Comparison of ENCODE assay signal across 21 cellular contexts in genomic region chr9:136661641-136662325, GRCh38. TPM values are rescaled to one million over a fixed set of nuclear protein-coding genes. Genes with fewer than 3 reads are reported as not detected.
A peak's percentile ranks its signal among the peaks of the same experiment; 100 is the strongest.
DNase-seq lines count a peak whose midpoint lies in the region; ATAC-seq and TF ChIP-seq lines count a peak whose summit lies in the region.
"Had no signal": no experiment of that assay in that cellular context is flagged by ENCODE, and none has a peak within 500 bp of the region (broad histone marks: within the 10 kb centered on the region; RNA-seq: fewer than 3 reads in every experiment).

No MANE protein-coding gene starts in this region.

- ATAC-seq in GM21619 (IDR thresholded peaks at IDR 0.05; ENCODE audit: unreplicated experiment): no peak
- ATAC-seq: foreskin keratinocyte, HCT116 had no signal

- H3K9ac ChIP-seq in colonic mucosa (ENCODE audit: low read depth in 2 of 2, low read length in 2 of 2): no peak overlapping the region

- in situ Hi-C loops in ACHN (cut with HindIII; ENCODE audit: low pct_ligation_motif_present, low pct_unique_long_range_greater_than_20kb, low sequenced_read_pairs): no loop called here

- peaks cover 7% of the 10 kb centered on the region for H3K4me1 ChIP-seq in CD8-positive, alpha-beta memory T cell (ENCODE audit: insufficient read depth, low read length)
- H3K4me1 ChIP-seq in colonic mucosa: peaks cover 4% of the 10 kb centered on the region
- H3K4me1 ChIP-seq: foreskin keratinocyte had no signal

- CTCF ChIA-PET in CD8-positive, alpha-beta memory T cell (lab: Charles Lee): no interaction called here
- CTCF ChIA-PET in Calu3 (lab: Charles Lee): interaction anchor here (0.5 to 0.6 kb wide), 2 partner anchors 32 to 424 kb away, joined by 3 read pairs; no protein-coding TSS in a partner anchor

- H3K27me3 ChIP-seq in CD8-positive, alpha-beta memory T cell (ENCODE audit: insufficient read depth, low read length, poor library complexity, severe bottlenecking): peaks cover 31% of the 10 kb centered on the region
- H3K27me3 ChIP-seq in colonic mucosa (peaks cover 61% of the 10 kb centered on the region), layer of hippocampus (ENCODE audit: control insufficient read depth, insufficient read depth, low read length) (peaks cover 19% of the 10 kb centered on the region)

- H3K9me3 Mint-ChIP-seq in CD8-positive, alpha-beta memory T cell: peaks cover 0 to 2% (median 0%) of the 10 kb centered on the region in 5 donors
- no peaks in the 10 kb centered on the region for H3K9me3 Mint-ChIP-seq in Calu3 (ENCODE audit: low read depth, unreplicated experiment)
- H3K9me3 Mint-ChIP-seq: activated naive CD4-positive, alpha-beta T cell treated with anti-CD3 and anti-CD28 coated beads, Interleukin-2, amount 10 ng/mL, durations not matched to agents 7 days and 5 days; T-helper 1 cell treated with Interleukin-12 subunit alpha and Interleukin-12 subunit beta and Interleukin-4 antibody, amounts not matched to agents 30 μg/mL and 1 μg/mL, for 36 hours had no signal

- H3K9me3 ChIP-seq in CD8-positive, alpha-beta memory T cell (ENCODE audit: low read length): no peaks in the 10 kb centered on the region
- H3K9me3 ChIP-seq in colonic mucosa: no peaks in the 10 kb centered on the region

- H3K27ac Mint-ChIP-seq in CD8-positive, alpha-beta memory T cell: no peak overlapping the region
- no peak overlapping the region for H3K27ac Mint-ChIP-seq in Calu3 (ENCODE audit: unreplicated experiment)
- H3K27ac Mint-ChIP-seq: activated naive CD4-positive, alpha-beta T cell treated with anti-CD3 and anti-CD28 coated beads, Interleukin-2, amount 10 ng/mL, durations not matched to agents 7 days and 5 days; CD4-positive, alpha-beta memory T cell; T-helper 1 cell treated with Interleukin-12 subunit alpha and Interleukin-12 subunit beta and Interleukin-4 antibody, amounts not matched to agents 30 μg/mL and 1 μg/mL, for 36 hours had no signal

- TF ChIP-seq CTCF in colonic mucosa (IDR thresholded peaks at IDR 0.05) (no peak), Calu3 (IDR thresholded peaks at IDR 0.05; ENCODE audit: unreplicated experiment) (no peak)

- no peaks in the 10 kb centered on the region for H3K36me3 ChIP-seq in CD8-positive, alpha-beta memory T cell (ENCODE audit: insufficient read depth, low read length)
- no peaks in the 10 kb centered on the region for H3K36me3 ChIP-seq in colonic mucosa

- no peak for DNase-seq in CD8-positive, alpha-beta memory T cell
- no peak for DNase-seq in colonic mucosa
- no peak for DNase-seq in ACHN
- no peak for DNase-seq in Calu3
- no peak for DNase-seq in substantia nigra (lab: John Stamatoyannopoulos, UW)
- DNase-seq: activated CD4-positive, alpha-beta T cell treated with anti-CD3 and anti-CD28 coated beads, Interleukin-2, amount 50 U/mL, for 4 hours; activated naive CD4-positive, alpha-beta T cell treated with anti-CD3 and anti-CD28 coated beads, Interleukin-2, amount 10 ng/mL, durations not matched to agents 7 days and 5 days; activated T-cell treated with anti-CD3 and anti-CD28 coated beads for 4 hours; CD4-positive, alpha-beta memory T cell; DMS53; foreskin keratinocyte; NCI-H1417; NCI-H69; small intestine; stimulated activated CD4-positive, alpha-beta T cell treated with anti-CD3 and anti-CD28 coated beads, Interleukin-4, amount 100 ng/mL, for 1 hour had no signal

- H3K27me3 Mint-ChIP-seq in CD8-positive, alpha-beta memory T cell: peaks cover 26 to 32% of the 10 kb centered on the region in 2 donors
- peaks cover 27% of the 10 kb centered on the region for H3K27me3 Mint-ChIP-seq in Calu3 (ENCODE audit: unreplicated experiment)

- H3K27ac ChIP-seq in CD8-positive, alpha-beta memory T cell (ENCODE audit: low read depth, low read length): peak overlapping the region; percentile 79
- H3K27ac ChIP-seq in colonic mucosa: peak overlapping the region; percentile 40
- peak overlapping the region; percentile 30 for H3K27ac ChIP-seq in layer of hippocampus (ENCODE audit: low read depth, low read length)
- peak overlapping the region in 16 of 21 experiments; percentile 12 to 85 (median 68) for H3K27ac ChIP-seq in skin epidermis
- H3K27ac ChIP-seq in substantia nigra (ENCODE audit: low read depth, low read length, poor library complexity, severe bottlenecking): no peak overlapping the region
- H3K27ac ChIP-seq: foreskin keratinocyte, VCaP had no signal

- H3K4me3 Mint-ChIP-seq in CD8-positive, alpha-beta memory T cell: no peak overlapping the region
- no peak overlapping the region for H3K4me3 Mint-ChIP-seq in Calu3 (ENCODE audit: low read depth, unreplicated experiment)
- H3K4me3 Mint-ChIP-seq: activated naive CD4-positive, alpha-beta T cell treated with anti-CD3 and anti-CD28 coated beads, Interleukin-2, amount 10 ng/mL, durations not matched to agents 7 days and 5 days; CD4-positive, alpha-beta memory T cell; T-helper 1 cell treated with Interleukin-12 subunit alpha and Interleukin-12 subunit beta and Interleukin-4 antibody, amounts not matched to agents 30 μg/mL and 1 μg/mL, for 36 hours had no signal

- no peak overlapping the region for H3K4me3 ChIP-seq in CD8-positive, alpha-beta memory T cell (ENCODE audit: low read length)
- no peak overlapping the region for H3K4me3 ChIP-seq in colonic mucosa
- H3K4me3 ChIP-seq in skin epidermis: peak overlapping the region in 1 of 7 experiments; percentile 41

- H3K4me1 Mint-ChIP-seq in CD8-positive, alpha-beta memory T cell: peaks cover 0 to 21% (median 11%) of the 10 kb centered on the region in 3 donors
- H3K4me1 Mint-ChIP-seq in Calu3 (ENCODE audit: low read depth, unreplicated experiment): no peaks in the 10 kb centered on the region

- intact Hi-C loops in colonic mucosa (cut with DNase I): no loop called here
- intact Hi-C loops in Calu3 (cut with micrococcal nuclease; ENCODE audit: unreplicated experiment): no loop called here

- POLR2A ChIA-PET in CD8-positive, alpha-beta memory T cell (lab: Charles Lee): no interaction called here

- BruUV-seq in Calu3 (replicated peaks; lab: Mats Ljungman, UMichigan): no TSS peak

- H3K36me3 Mint-ChIP-seq in CD8-positive, alpha-beta memory T cell: no peaks in the 10 kb centered on the region
- H3K36me3 Mint-ChIP-seq in Calu3 (ENCODE audit: insufficient read depth, unreplicated experiment): no peaks in the 10 kb centered on the region
- H3K36me3 Mint-ChIP-seq: activated naive CD4-positive, alpha-beta T cell treated with anti-CD3 and anti-CD28 coated beads, Interleukin-2, amount 10 ng/mL, durations not matched to agents 7 days and 5 days; CD4-positive, alpha-beta memory T cell had no signal

RNA-seq across cellular contexts. Expression of gene EGFL7, which starts 0.9 kb away (rescaled TPM):
- total RNA-seq in CD8-positive, alpha-beta memory T cell: under 1 TPM; 0.61 to 0.95 TPM
- polyA plus RNA-seq in CD8-positive, alpha-beta memory T cell: 0.40 TPM
- total RNA-seq in colonic mucosa (10 to 100 TPM; 17.3 to 28.4 TPM), Calu3 (2022) (1.2 and 1.3 TPM in 2 replicates)
- total RNA-seq: CD4-positive, alpha-beta memory T cell had no signal

RNA-seq across cellular contexts. Expression of gene AGPAT2, which starts 25.5 kb away (rescaled TPM):
- total RNA-seq in CD8-positive, alpha-beta memory T cell: 10 to 100 TPM; 17.4 to 18.4 TPM
- 32.5 TPM for polyA plus RNA-seq in CD8-positive, alpha-beta memory T cell
- 100 to 1,000 TPM; 197 to 372 TPM for total RNA-seq in colonic mucosa
- 40.4 and 45.4 TPM in 2 replicates for total RNA-seq in Calu3 (2022)

RNA-seq across cellular contexts. Expression of gene DIPK1B, which starts 50.6 kb away (rescaled TPM):
- total RNA-seq in CD8-positive, alpha-beta memory T cell: not detected
- not detected for polyA plus RNA-seq in CD8-positive, alpha-beta memory T cell
- total RNA-seq in colonic mucosa (1 to 10 TPM in 1 of 2 donors, under 1 TPM in 1; 0.82 to 2.8 TPM), Calu3 (2022) (4.0 TPM in 2 replicates)
- total RNA-seq: CD4-positive, alpha-beta memory T cell had no signal
- polyA plus RNA-seq: CD4-positive, alpha-beta memory T cell had no signal
